ENCODE assay signal across 1 cellular context in the genomic region with DNA sequence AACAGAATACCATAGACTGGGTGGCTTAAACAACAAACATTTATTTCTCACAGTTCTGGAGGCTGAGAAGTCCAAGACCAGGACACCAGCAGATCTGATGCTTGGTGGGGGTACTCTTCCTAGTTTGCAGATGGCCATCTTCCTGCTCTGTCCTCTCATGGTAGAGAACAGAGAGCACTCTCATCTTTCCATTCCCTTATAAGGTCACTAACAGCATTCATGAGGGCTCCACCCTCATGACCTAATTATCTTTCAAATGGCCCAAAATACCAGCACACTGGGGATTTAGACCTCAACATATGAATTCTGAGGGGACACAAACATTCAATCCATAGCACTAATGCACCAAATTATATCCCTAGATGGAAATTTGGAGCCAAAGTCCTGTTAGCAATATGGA.
TF ChIP-seq lines count a peak whose summit lies in the region.

No MANE protein-coding gene starts in this region.

TF ChIP-seq in GM23338, 12 proteins besides CTCF, POLR2A, EP300 and RAD21 (continued from another document):
- no peak for TF ChIP-seq ZNF462 (CRISPR knock-in tag; IDR thresholded peaks at IDR 0.05)
TF ChIP-seq in GM23338: peak in this region for 0.
